Comparison of ENCODE assay signal across 16 cellular contexts in genomic region chr9:128642675-128643074, GRCh38. TPM values are rescaled to one million over a fixed set of nuclear protein-coding genes. Genes with fewer than 3 reads are reported as not detected.
DNase-seq lines count a peak whose midpoint lies in the region; ATAC-seq, FAIRE-seq and TF ChIP-seq lines count a peak whose summit lies in the region.
"Had no signal": no experiment of that assay in that cellular context is flagged by ENCODE, and none has a peak within 500 bp of the region (broad histone marks: within the 10 kb centered on the region; RNA-seq: fewer than 3 reads in every experiment).

No MANE protein-coding gene starts in this region.

- no peaks in the 10 kb centered on the region for H3K36me3 Mint-ChIP-seq in CD4-positive, alpha-beta T cell (ENCODE audit: low read depth)
- H3K36me3 Mint-ChIP-seq in activated T-helper 1 cell treated with anti-CD3 and anti-CD28 coated beads, Interleukin-12 subunit alpha, Interleukin-12 subunit beta, Interleukin-2, Interleukin-4 antibody, amounts not matched to agents 30 ng/mL and 10 ng/mL and 1 ng/mL, durations not matched to agents 14 hours and 24 hours and 36 hours (ENCODE audit: low read depth): peaks cover 2% of the 10 kb centered on the region

- no peaks in the 10 kb centered on the region for H3K9me2 ChIP-seq in HCT116 (ENCODE audit: insufficient read depth)

- 45% methylated on average over 8 of the region's 8 CpGs for WGBS in GM12878 (ENCODE audit: insufficient coverage, insufficient replicate concordance, low lambda C conversion rate, missing lambda C conversion rate)

- SMC1A ChIA-PET in GM12878 (lab: Charles Lee; ENCODE audit: uncharacterized antibody, unreplicated experiment): interaction anchor here (0.7 to 2.4 kb wide), 3 partner anchors 28 to 50 kb away, joined by 4 to 12 read pairs (median 7); no protein-coding TSS in a partner anchor

- no peak overlapping the region for H3K9ac ChIP-seq in HCT116 (ENCODE audit: low read length)
- H3K9ac ChIP-seq in GM12878 (ENCODE audit: control insufficient read depth, insufficient read depth, low read length): peak overlapping the region; percentile 55

- ATAC-seq in CD4-positive, alpha-beta T cell (ENCODE audit: poor library complexity): no peak
- ATAC-seq in HCT116: no peak
- ATAC-seq in GM12878: peak; percentile 3
- ATAC-seq: heart right ventricle had no signal

- TF ChIP-seq RAD21 in HCT116 (IDR thresholded peaks at IDR 0.05; ENCODE audit: low read depth): no peak
- no peak for TF ChIP-seq RAD21 in GM12878 (IDR thresholded peaks at IDR 0.05; ENCODE audit: insufficient read depth, low read depth, low read length)

- POLR2A ChIA-PET in CD4-positive, alpha-beta T cell (lab: Charles Lee): interaction anchor here (0.9 kb wide), 1 partner anchor 81 kb away, joined by 4 read pairs; the partner anchor contains the start of gene ZDHHC12
- POLR2A ChIA-PET in HCT116 (lab: Charles Lee) (no interaction called here), GM12878 (lab: Charles Lee) (interaction anchor here (0.6 to 3.6 kb wide), 10 partner anchors 12 to 272 kb away, joined by 3 to 33 read pairs (median 5); partner anchors contain the start of genes ENDOG and URM1)

- H3K4me2 ChIP-seq in HCT116 (ENCODE audit: low read length): no peak overlapping the region
- no peak overlapping the region for H3K4me2 ChIP-seq in GM12878 (ENCODE audit: control insufficient read depth, insufficient read depth)
- no peak overlapping the region for H3K4me2 ChIP-seq in osteoblast (ENCODE audit: insufficient read depth, low read length)

- no peak overlapping the region for H2AFZ ChIP-seq in HCT116 (ENCODE audit: low read depth, low read length, poor library complexity, severe bottlenecking)
- no peak overlapping the region; the same call in 1 of the 2 replicates for H2AFZ ChIP-seq in GM12878 (ENCODE audit: control insufficient read depth, low read depth, low read length)
- H2AFZ ChIP-seq in osteoblast (ENCODE audit: low read length): no peak overlapping the region

- no peaks in the 10 kb centered on the region for H3K4me1 Mint-ChIP-seq in CD4-positive, alpha-beta T cell (ENCODE audit: low read depth)
- peaks cover 7% of the 10 kb centered on the region for H3K4me1 Mint-ChIP-seq in activated T-helper 1 cell treated with anti-CD3 and anti-CD28 coated beads, Interleukin-12 subunit alpha, Interleukin-12 subunit beta, Interleukin-2, Interleukin-4 antibody, amounts not matched to agents 30 ng/mL and 10 ng/mL and 1 ng/mL, durations not matched to agents 14 hours and 24 hours and 36 hours (ENCODE audit: low read depth)

- H3K27ac Mint-ChIP-seq in CD4-positive, alpha-beta T cell: peak overlapping the region; percentile 22
- H3K27ac Mint-ChIP-seq in activated T-helper 1 cell treated with anti-CD3 and anti-CD28 coated beads, Interleukin-12 subunit alpha, Interleukin-12 subunit beta, Interleukin-2, Interleukin-4 antibody, amounts not matched to agents 30 ng/mL and 10 ng/mL and 1 ng/mL, durations not matched to agents 14 hours and 24 hours and 36 hours: no peak overlapping the region
- H3K27ac Mint-ChIP-seq: activated naive CD4-positive, alpha-beta T cell treated with anti-CD3 and anti-CD28 coated beads for 36 hours had no signal

- H3K4me3 ChIP-seq in HCT116 (replicated peaks in 1 of 2; ENCODE audit: low read depth in 1 of 2, low read length in 2 of 2) (no peak overlapping the region), GM12878 (no peak overlapping the region), osteoblast (ENCODE audit: insufficient read depth, low read length) (no peak overlapping the region)
- H3K4me3 ChIP-seq: heart right ventricle, left ventricle myocardium inferior, right atrium auricular region had no signal

- H3K4me1 ChIP-seq in HCT116 (ENCODE audit: control insufficient read depth in 1 of 2, insufficient read depth in 2 of 2, low read length in 2 of 2) (peaks cover 14 to 27% of the 10 kb centered on the region in 2 experiments; a peak in 3 of 4 replicates), GM12878 (ENCODE audit: control insufficient read depth, insufficient read depth, low read length) (peaks cover 11% of the 10 kb centered on the region), osteoblast (ENCODE audit: insufficient read depth, low read length) (peaks cover 5% of the 10 kb centered on the region)
- H3K4me1 ChIP-seq: heart right ventricle, left ventricle myocardium inferior, right atrium auricular region had no signal

- CTCF ChIA-PET in CD4-positive, alpha-beta T cell (lab: Charles Lee): no interaction called here
- CTCF ChIA-PET in HCT116 (lab: Charles Lee) (interaction anchor here (0.7 kb wide), 1 partner anchor 1099 kb away, joined by 3 read pairs; no protein-coding TSS in a partner anchor), GM12878 (lab: Yijun Ruan, JAX) (interaction anchor here (1.0 to 2.2 kb wide), 3 partner anchors 49 to 82 kb away, joined by 3 to 7 read pairs (median 5); partner anchors contain the start of gene ZDHHC12)

- no peaks in the 10 kb centered on the region for H3K27me3 Mint-ChIP-seq in CD4-positive, alpha-beta T cell
- H3K27me3 Mint-ChIP-seq in activated T-helper 1 cell treated with anti-CD3 and anti-CD28 coated beads, Interleukin-12 subunit alpha, Interleukin-12 subunit beta, Interleukin-2, Interleukin-4 antibody, amounts not matched to agents 30 ng/mL and 10 ng/mL and 1 ng/mL, durations not matched to agents 14 hours and 24 hours and 36 hours (ENCODE audit: insufficient read depth): no peaks in the 10 kb centered on the region

- no peaks in the 10 kb centered on the region for H4K20me1 ChIP-seq in HCT116 (ENCODE audit: insufficient read depth)
- H4K20me1 ChIP-seq in GM12878 (ENCODE audit: control insufficient read depth, insufficient read depth): no peaks in the 10 kb centered on the region
- peaks cover 4% of the 10 kb centered on the region for H4K20me1 ChIP-seq in osteoblast (ENCODE audit: insufficient read depth, low read length)

- no peaks in the 10 kb centered on the region for H3K9me3 Mint-ChIP-seq in CD4-positive, alpha-beta T cell
- no peaks in the 10 kb centered on the region for H3K9me3 Mint-ChIP-seq in activated T-helper 1 cell treated with anti-CD3 and anti-CD28 coated beads, Interleukin-12 subunit alpha, Interleukin-12 subunit beta, Interleukin-2, Interleukin-4 antibody, amounts not matched to agents 30 ng/mL and 10 ng/mL and 1 ng/mL, durations not matched to agents 14 hours and 24 hours and 36 hours
- H3K9me3 Mint-ChIP-seq: activated naive CD4-positive, alpha-beta T cell treated with anti-CD3 and anti-CD28 coated beads for 36 hours had no signal

- no peak for FAIRE-seq in GM12878 (lab: Jason Lieb, UNC)

- no peak overlapping the region for H3K27ac ChIP-seq in CD4-positive, alpha-beta T cell (ENCODE audit: low read depth, low read length)
- H3K27ac ChIP-seq in HCT116 (ENCODE audit: low read depth, low read length): 0 out of 2 replicates have a peak overlapping the region, but pooled peaks have one; percentile 21
- H3K27ac ChIP-seq in GM12878 (ENCODE audit: control insufficient read depth, insufficient read depth): peak overlapping the region; percentile 68
- H3K27ac ChIP-seq in osteoblast (ENCODE audit: low read depth, low read length): no peak overlapping the region
- H3K27ac ChIP-seq: heart right ventricle, left ventricle myocardium inferior, right atrium auricular region had no signal

- no peaks in the 10 kb centered on the region for H3K9me3 ChIP-seq in CD4-positive, alpha-beta T cell (ENCODE audit: control insufficient read depth, low read length)
- H3K9me3 ChIP-seq in HCT116 (ENCODE audit: control insufficient read depth in 1 of 2, insufficient read depth in 1 of 2, low read depth in 1 of 2, low read length in 2 of 2) (no peaks in the 10 kb centered on the region), GM12878 (replicated peaks; ENCODE audit: control insufficient read depth, insufficient read depth, low read length) (no peaks in the 10 kb centered on the region), osteoblast (ENCODE audit: low read depth, low read length) (no peaks in the 10 kb centered on the region)
- H3K9me3 ChIP-seq: heart right ventricle, left ventricle myocardium inferior, right atrium auricular region had no signal

- H3K4me3 Mint-ChIP-seq in CD4-positive, alpha-beta T cell: no peak overlapping the region
- no peak overlapping the region for H3K4me3 Mint-ChIP-seq in activated T-helper 1 cell treated with anti-CD3 and anti-CD28 coated beads, Interleukin-12 subunit alpha, Interleukin-12 subunit beta, Interleukin-2, Interleukin-4 antibody, amounts not matched to agents 30 ng/mL and 10 ng/mL and 1 ng/mL, durations not matched to agents 14 hours and 24 hours and 36 hours
- H3K4me3 Mint-ChIP-seq: activated naive CD4-positive, alpha-beta T cell treated with anti-CD3 and anti-CD28 coated beads for 36 hours had no signal

- H3K27me3 ChIP-seq in CD4-positive, alpha-beta T cell (ENCODE audit: control insufficient read depth, insufficient read depth, low read length): no peaks in the 10 kb centered on the region
- no peaks in the 10 kb centered on the region for H3K27me3 ChIP-seq in HCT116 (ENCODE audit: insufficient read depth, low read length)
- no peaks in the 10 kb centered on the region for H3K27me3 ChIP-seq in GM12878 (replicated peaks in 1 of 2; ENCODE audit: control insufficient read depth in 2 of 2, insufficient read depth in 2 of 2, low read length in 1 of 2)
- no peaks in the 10 kb centered on the region for H3K27me3 ChIP-seq in osteoblast (ENCODE audit: insufficient read depth, low read length)
- H3K27me3 ChIP-seq: heart right ventricle, right atrium auricular region had no signal

- H3K79me2 ChIP-seq in HCT116 (ENCODE audit: insufficient read depth, low read length): peaks cover 70% of the 10 kb centered on the region
- peaks cover 5% of the 10 kb centered on the region for H3K79me2 ChIP-seq in GM12878 (ENCODE audit: control insufficient read depth, insufficient read depth, low read length)
- peaks cover 10% of the 10 kb centered on the region for H3K79me2 ChIP-seq in osteoblast (ENCODE audit: insufficient read depth, low read length)

- BruUV-seq in HCT116 (replicated peaks; lab: Mats Ljungman, UMichigan) (no TSS peak), GM12878 (replicated peaks; lab: Mats Ljungman, UMichigan) (no TSS peak)

- no peak for TF ChIP-seq CTCF in CD4-positive, alpha-beta T cell (IDR thresholded peaks at IDR 0.05)
- TF ChIP-seq CTCF in HCT116 (IDR thresholded peaks at IDR 0.05 in 2 of 3, conservative IDR thresholded peaks at IDR 0.05 in 1 of 3; ENCODE audit: borderline replicate concordance in 1 of 3, insufficient read depth in 1 of 3, low read depth in 2 of 3, low read length in 2 of 3): no peak
- TF ChIP-seq CTCF in GM12878 (IDR thresholded peaks at IDR 0.05 in 2 of 3, conservative IDR thresholded peaks at IDR 0.05 in 1 of 3; ENCODE audit: control insufficient read depth in 2 of 3, extremely low read depth in 1 of 3, insufficient read depth in 1 of 3, low read depth in 3 of 3, low read length in 3 of 3): no peak
- no peak for TF ChIP-seq CTCF in osteoblast (IDR thresholded peaks at IDR 0.05; ENCODE audit: extremely low read depth, low read depth, low read length)

- no peak for TF ChIP-seq POLR2A in HCT116 (IDR thresholded peaks at IDR 0.05; ENCODE audit: borderline replicate concordance, extremely low read depth, insufficient read depth, insufficient read length)
- TF ChIP-seq POLR2A in GM12878 (IDR thresholded peaks at IDR 0.05; ENCODE audit: low read depth, low read length): no peak

- intact Hi-C loops in CD4-positive, alpha-beta T cell (cut with DNase I, micrococcal nuclease): no loop called here
- intact Hi-C loops in HCT116 (cut with micrococcal nuclease): no loop called here
- intact Hi-C loops in GM12878 (cut with micrococcal nuclease; ENCODE audit: unreplicated experiment): loop anchor here (2.0 to 10.0 kb wide), 2 partner anchors 40 to 172 kb away; partner anchors contain the start of gene ENDOG
- intact Hi-C loops in activated T-helper 1 cell treated with anti-CD3 and anti-CD28 coated beads, Interleukin-12 subunit alpha, Interleukin-12 subunit beta, Interleukin-2, Interleukin-4 antibody, amounts not matched to agents 30 ng/mL and 10 ng/mL and 1 ng/mL, durations not matched to agents 14 hours and 24 hours and 36 hours (cut with micrococcal nuclease): no loop called here

- RAD21 ChIA-PET in HCT116 (lab: Charles Lee; ENCODE audit: low non-redundant PET in 1 of 2, low total read pairs in 2 of 2, uncharacterized antibody in 2 of 2, unreplicated experiment in 2 of 2): no interaction called here
- RAD21 ChIA-PET in GM12878 (lab: Charles Lee; ENCODE audit: unreplicated experiment): interaction anchor here (0.7 to 1.9 kb wide), 4 partner anchors 12 to 128 kb away, joined by 3 to 7 read pairs (median 4); no protein-coding TSS in a partner anchor

- H3K36me3 ChIP-seq in HCT116 (ENCODE audit: control insufficient read depth in 1 of 2, insufficient read depth in 2 of 2, low read length in 2 of 2): peaks cover 0 to 10% of the 10 kb centered on the region in 2 experiments; a peak in 1 of 4 replicates
- H3K36me3 ChIP-seq in GM12878 (ENCODE audit: control insufficient read depth in 2 of 2, insufficient read depth in 2 of 2, low read length in 1 of 2): no peaks in the 10 kb centered on the region; a peak in 2 of 4 replicates
- H3K36me3 ChIP-seq in osteoblast (ENCODE audit: insufficient read depth, low read length): peaks cover 3% of the 10 kb centered on the region

- no peak for DNase-seq in CD4-positive, alpha-beta T cell
- no peak for DNase-seq in HCT116 (ENCODE audit: low read depth, low spot score)
- DNase-seq in GM12878 (ENCODE audit: low read depth, low spot score): no peak
- DNase-seq in osteoblast (ENCODE audit: insufficient read length, low spot score, missing footprints): peak; percentile 56
- no peak for DNase-seq in DMS53 treated with DMSO at 0.1 percent for 48 hours (lab: John Stamatoyannopoulos, UW; ENCODE audit: unreplicated experiment)
- no peak for DNase-seq in activated T-helper 1 cell treated with anti-CD3 and anti-CD28 coated beads, Interleukin-12 subunit alpha, Interleukin-12 subunit beta, Interleukin-2, Interleukin-4 antibody, amounts not matched to agents 30 ng/mL and 10 ng/mL and 1 ng/mL, durations not matched to agents 14 hours and 24 hours and 36 hours (ENCODE audit: low spot score)
- no peak for DNase-seq in AG20443 (ENCODE audit: low spot score)
- DNase-seq: activated CD4-positive, alpha-beta T cell treated with anti-CD3 and anti-CD28 coated beads, Interleukin-2, amount 50 U/mL, for 4 hours; activated naive CD4-positive, alpha-beta T cell treated with anti-CD3 and anti-CD28 coated beads for 36 hours; GDM1; heart right ventricle; left ventricle myocardium inferior; NCI-H1092; NCI-H2029 treated with DMSO at 0.1 percent for 48 hours; nucleus accumbens had no signal

- in situ Hi-C loops in GM12878 (cut with MboI): no loop called here

- no peak for TF ChIP-seq EP300 in GM12878 (IDR thresholded peaks at IDR 0.05; ENCODE audit: borderline replicate concordance in 1 of 2, control insufficient read depth in 1 of 2, low read depth in 2 of 2, low read length in 2 of 2)

RNA-seq across cellular contexts. Expression of gene DYNC2I2, which starts 14.0 kb away (rescaled TPM):
- 1 to 10 TPM; 2.2 to 3.2 TPM for total RNA-seq in CD4-positive, alpha-beta T cell
- total RNA-seq in HCT116 (2021; ENCODE audit: unreplicated experiment) (155 TPM), GM12878 (2014; rRNA removed) (91.1 and 109 TPM in 2 replicates), GM12878 (2014; rRNA removed; fragmentation: Illumina TruSeq; extraction: Trizol) (18.4 and 19.7 TPM in 2 replicates), GM12878 (2021) (61.0 and 64.7 TPM in 2 replicates), osteoblast (51.3 and 52.1 TPM in 2 replicates)
- polyA plus RNA-seq in HCT116 (2012): 150 and 152 TPM in 2 replicates
- total RNA-seq in GM12878 (2013; cell fraction: nucleolus; rRNA removed): 32.1 and 34.2 TPM in 2 replicates
- 7.8 TPM for polyA plus RNA-seq in GM12878 (2011; ENCODE audit: low read depth)
- polyA plus RNA-seq in GM12878 (2011; rRNA removed) (15.4 and 31.2 TPM in 2 replicates), GM12878 (2014; fragmentation: Illumina TruSeq; extraction: Trizol) (2.4 and 11.1 TPM in 2 replicates), GM12878 (2014; fragmentation: Nextera tagmentation; extraction: Ambion mirVana) (1 to 10 TPM in 1 of 2 experiments, under 1 TPM in 1; 0.89 to 2.3 TPM), GM12878 (2014; rRNA removed) (84.1 and 95.5 TPM in 2 replicates), GM12878 (2016; fragmentation: Nextera tagmentation; extraction: Ambion mirVana) (100 to 1,000 TPM in 1 of 2 experiments, 10 to 100 TPM in 1; 88.0 to 118 TPM)
- polyA plus RNA-seq in GM12878 (2011; cell fraction: cytosol; rRNA removed): 56.6 and 87.5 TPM in 2 replicates
- 148 and 152 TPM in 2 replicates for polyA plus RNA-seq in GM12878 (2011; cell fraction: nucleus; rRNA removed)
- 27.3 and 36.1 TPM in 2 replicates for polyA plus RNA-seq in GM12878 (2012)
- polyA minus RNA-seq in GM12878 (2011; rRNA and poly(A)+ RNA removed): 23.1 and 53.1 TPM in 2 replicates
- polyA minus RNA-seq in GM12878 (2011; cell fraction: cytosol; rRNA and poly(A)+ RNA removed): 24.2 and 25.3 TPM in 2 replicates
- 27.9 and 38.6 TPM in 2 replicates for polyA minus RNA-seq in GM12878 (2011; cell fraction: nucleus; rRNA and poly(A)+ RNA removed)
- total RNA-seq in activated T-helper 1 cell treated with anti-CD3 and anti-CD28 coated beads, Interleukin-12 subunit alpha, Interleukin-12 subunit beta, Interleukin-2, Interleukin-4 antibody, amounts not matched to agents 30 ng/mL and 10 ng/mL and 1 ng/mL, durations not matched to agents 14 hours and 24 hours and 36 hours: 41.5 and 43.9 TPM in 2 replicates

RNA-seq across cellular contexts. Expression of gene SET, which starts 46.3 kb away (rescaled TPM):
- 100 to 1,000 TPM; 228 to 241 TPM for total RNA-seq in CD4-positive, alpha-beta T cell
- 595 TPM for total RNA-seq in HCT116 (2021; ENCODE audit: unreplicated experiment)
- 271 and 320 TPM in 2 replicates for polyA plus RNA-seq in HCT116 (2012)
- 113 and 116 TPM in 2 replicates for total RNA-seq in GM12878 (2013; cell fraction: nucleolus; rRNA removed)
- total RNA-seq in GM12878 (2014; rRNA removed): 345 and 493 TPM in 2 replicates
- total RNA-seq in GM12878 (2014; rRNA removed; fragmentation: Illumina TruSeq; extraction: Trizol): 676 and 706 TPM in 2 replicates
- 503 and 533 TPM in 2 replicates for total RNA-seq in GM12878 (2021)
- 200 TPM for polyA plus RNA-seq in GM12878 (2011; ENCODE audit: low read depth)
- 305 and 466 TPM in 2 replicates for polyA plus RNA-seq in GM12878 (2011; rRNA removed)
- polyA plus RNA-seq in GM12878 (2011; cell fraction: cytosol; rRNA removed): 97.5 and 103 TPM in 2 replicates
- polyA plus RNA-seq in GM12878 (2011; cell fraction: nucleus; rRNA removed): 103 and 128 TPM in 2 replicates
- polyA plus RNA-seq in GM12878 (2012): 315 and 365 TPM in 2 replicates
- 597 and 873 TPM in 2 replicates for polyA plus RNA-seq in GM12878 (2014; fragmentation: Illumina TruSeq; extraction: Trizol)
- 100 to 1,000 TPM; 314 to 450 TPM for polyA plus RNA-seq in GM12878 (2014; fragmentation: Nextera tagmentation; extraction: Ambion mirVana)
- 274 and 284 TPM in 2 replicates for polyA plus RNA-seq in GM12878 (2014; rRNA removed)
- 100 to 1,000 TPM; 440 to 466 TPM for polyA plus RNA-seq in GM12878 (2016; fragmentation: Nextera tagmentation; extraction: Ambion mirVana)
- 143 and 207 TPM in 2 replicates for polyA minus RNA-seq in GM12878 (2011; rRNA and poly(A)+ RNA removed)
- 162 and 163 TPM in 2 replicates for polyA minus RNA-seq in GM12878 (2011; cell fraction: cytosol; rRNA and poly(A)+ RNA removed)
- polyA minus RNA-seq in GM12878 (2011; cell fraction: nucleus; rRNA and poly(A)+ RNA removed): 58.5 and 94.0 TPM in 2 replicates
- total RNA-seq in osteoblast: 365 and 397 TPM in 2 replicates
- total RNA-seq in activated T-helper 1 cell treated with anti-CD3 and anti-CD28 coated beads, Interleukin-12 subunit alpha, Interleukin-12 subunit beta, Interleukin-2, Interleukin-4 antibody, amounts not matched to agents 30 ng/mL and 10 ng/mL and 1 ng/mL, durations not matched to agents 14 hours and 24 hours and 36 hours: 775 and 795 TPM in 2 replicates

RNA-seq across cellular contexts. Expression of gene PKN3, which starts 59.6 kb away (rescaled TPM):
- total RNA-seq in CD4-positive, alpha-beta T cell: 1 to 10 TPM in 1 of 2 experiments, under 1 TPM in 1; 0.95 to 1.9 TPM
- total RNA-seq in HCT116 (2021; ENCODE audit: unreplicated experiment) (37.9 TPM), GM12878 (2014; rRNA removed) (5.1 and 6.3 TPM in 2 replicates), GM12878 (2014; rRNA removed; fragmentation: Illumina TruSeq; extraction: Trizol) (3.3 and 3.9 TPM in 2 replicates), GM12878 (2021) (7.6 and 8.2 TPM in 2 replicates), osteoblast (3.5 and 4.3 TPM in 2 replicates)
- 30.1 and 34.1 TPM in 2 replicates for polyA plus RNA-seq in HCT116 (2012)
- total RNA-seq in GM12878 (2013; cell fraction: nucleolus; rRNA removed): 5.1 and 5.5 TPM in 2 replicates
- polyA plus RNA-seq in GM12878 (2011; ENCODE audit: low read depth): 3.1 TPM
- polyA plus RNA-seq in GM12878 (2011; rRNA removed) (2.5 and 3.6 TPM in 2 replicates), GM12878 (2014; fragmentation: Illumina TruSeq; extraction: Trizol) (2.1 and 3.1 TPM in 2 replicates), GM12878 (2014; fragmentation: Nextera tagmentation; extraction: Ambion mirVana) (under 1 TPM; 0.35 to 0.47 TPM), GM12878 (2014; rRNA removed) (11.0 and 11.7 TPM in 2 replicates), GM12878 (2016; fragmentation: Nextera tagmentation; extraction: Ambion mirVana) (1 to 10 TPM; 1.5 to 2.1 TPM)
- polyA plus RNA-seq in GM12878 (2011; cell fraction: cytosol; rRNA removed): 3.7 and 4.3 TPM in 2 replicates
- 19.1 and 20.3 TPM in 2 replicates for polyA plus RNA-seq in GM12878 (2011; cell fraction: nucleus; rRNA removed)
- 4.5 and 5.8 TPM in 2 replicates for polyA plus RNA-seq in GM12878 (2012)
- polyA minus RNA-seq in GM12878 (2011; rRNA and poly(A)+ RNA removed): 0.88 and 2.7 TPM in 2 replicates
- polyA minus RNA-seq in GM12878 (2011; cell fraction: cytosol; rRNA and poly(A)+ RNA removed): 1.3 and 2.6 TPM in 2 replicates
- 1.9 and 3.0 TPM in 2 replicates for polyA minus RNA-seq in GM12878 (2011; cell fraction: nucleus; rRNA and poly(A)+ RNA removed)
- 17.7 and 19.3 TPM in 2 replicates for total RNA-seq in activated T-helper 1 cell treated with anti-CD3 and anti-CD28 coated beads, Interleukin-12 subunit alpha, Interleukin-12 subunit beta, Interleukin-2, Interleukin-4 antibody, amounts not matched to agents 30 ng/mL and 10 ng/mL and 1 ng/mL, durations not matched to agents 14 hours and 24 hours and 36 hours

Comparison
In these comparisons a context has a peak if more than half of its experiments do, and no peak if none do; other contexts are left out.
1. H3K27ac ChIP-seq: peak in HCT116 (single experiment) and GM12878 (single experiment); none in CD4-positive, alpha-beta T cell (single experiment) and osteoblast (single experiment).
2. RNA of gene DYNC2I2, which starts 14.0 kb away (total RNA-seq): 155 TPM in HCT116 (single experiment), 18.4 to 109 TPM in GM12878, 51.3 to 52.1 TPM in osteoblast and 41.5 to 43.9 TPM in activated T-helper 1 cell treated with anti-CD3 and anti-CD28 coated beads, Interleukin-12 subunit alpha, Interleukin-12 subunit beta, Interleukin-2, Interleukin-4 antibody, amounts not matched to agents 30 ng/mL and 10 ng/mL and 1 ng/mL, durations not matched to agents 14 hours and 24 hours and 36 hours; 2.2 to 3.2 TPM in CD4-positive, alpha-beta T cell; every median in the first group is over 4 times any median in the second.